21 cellular contexts compared by ENCODE assay signal in the genomic region with DNA sequence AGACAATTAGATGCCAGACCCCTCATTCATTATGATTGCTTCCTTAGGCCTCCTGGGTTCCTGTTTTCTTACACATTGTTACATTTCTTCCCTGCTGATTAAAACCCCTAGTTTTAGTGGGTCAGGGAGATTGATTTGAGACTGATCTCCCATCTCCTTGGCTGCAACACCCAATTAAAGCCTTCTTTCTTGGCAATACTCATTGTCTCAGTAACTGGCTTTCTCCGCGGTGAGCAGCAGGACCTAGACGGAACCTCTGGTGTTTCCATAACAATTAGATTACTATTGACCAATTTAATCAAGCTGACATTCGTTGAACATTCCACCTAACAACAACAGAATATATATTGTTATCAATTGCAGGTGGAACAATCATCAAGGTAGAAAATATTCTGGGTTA.
DNase-seq lines count a peak whose midpoint lies in the region; ATAC-seq and TF ChIP-seq lines count a peak whose summit lies in the region.
"Had no signal": no experiment of that assay in that cellular context is flagged by ENCODE, and none has a peak within 500 bp of the region (broad histone marks: within the 10 kb centered on the region; RNA-seq: fewer than 3 reads in every experiment).

No MANE protein-coding gene starts in this region.

- no peaks in the 10 kb centered on the region for H4K20me1 ChIP-seq in neural progenitor cell (ENCODE audit: low read depth)

- H3K9ac ChIP-seq in endodermal cell (ENCODE audit: extremely low read depth, low read length, poor library complexity, severe bottlenecking) (no peak overlapping the region), neural progenitor cell (no peak overlapping the region)
- H3K9ac ChIP-seq: GM23248 had no signal

- H3K27ac ChIP-seq in endodermal cell (ENCODE audit: low read depth, low read length) (no peak overlapping the region), neural progenitor cell (no peak overlapping the region)
- H3K27ac ChIP-seq: GM23248 had no signal

- H3K4me3 ChIP-seq in endodermal cell (ENCODE audit: low read length) (no peak overlapping the region), neural progenitor cell (no peak overlapping the region)
- H3K4me3 ChIP-seq: GM12878, GM23248 had no signal

- H3K79me2 ChIP-seq in neural progenitor cell (ENCODE audit: low read depth): no peaks in the 10 kb centered on the region

- CTCF ChIA-PET in activated CD8-positive, alpha-beta T cell treated with anti-CD3 and anti-CD28 coated beads for 36 hours (lab: Charles Lee): no interaction called here

- intact Hi-C loops in activated CD8-positive, alpha-beta T cell treated with anti-CD3 and anti-CD28 coated beads for 36 hours (cut with micrococcal nuclease): no loop called here

- no peak for ATAC-seq in GM21717 (IDR thresholded peaks at IDR 0.05; ENCODE audit: unreplicated experiment)
- ATAC-seq in activated CD8-positive, alpha-beta T cell treated with anti-CD3 and anti-CD28 coated beads for 36 hours: no peak
- ATAC-seq: GM12878 had no signal

- no peaks in the 10 kb centered on the region for H3K4me1 ChIP-seq in endodermal cell (ENCODE audit: control insufficient read depth, insufficient read depth, low read length)
- H3K4me1 ChIP-seq in neural progenitor cell: peaks cover 19% of the 10 kb centered on the region
- H3K4me1 ChIP-seq: BE2C had no signal

- H3K27me3 ChIP-seq in endodermal cell (ENCODE audit: control insufficient read depth, insufficient read depth, low read length, poor library complexity, severe bottlenecking): no peaks in the 10 kb centered on the region
- H3K27me3 ChIP-seq in neural progenitor cell: no peaks in the 10 kb centered on the region
- H3K27me3 ChIP-seq: BE2C had no signal

- DNase-seq in NCI-H69 (lab: John Stamatoyannopoulos, UW) (peak; percentile 9), endodermal cell (no peak), neural progenitor cell (ENCODE audit: low spot score) (peak; percentile 82), T-helper 1 cell (no peak), NCI-H2029 treated with DMSO at 0.1 percent for 48 hours (lab: John Stamatoyannopoulos, UW) (no peak)
- DNase-seq in activated CD8-positive, alpha-beta T cell treated with anti-CD3 and anti-CD28 coated beads for 36 hours: no peak
- DNase-seq: ACHN; BE2C; C1 segment of cervical spinal cord; CD4-positive, CD25-positive, alpha-beta regulatory T cell; CD8-positive, alpha-beta memory T cell; COR-L47; DMS 273 treated with DMSO at 0.1 percent for 48 hours; DMS53; DND-41; EL; GM23248; H7; IMR-90 had no signal

- H3K36me3 Mint-ChIP-seq in endodermal cell (ENCODE audit: low read depth): peaks cover 7% of the 10 kb centered on the region
- no peaks in the 10 kb centered on the region for H3K36me3 Mint-ChIP-seq in neural progenitor cell
- no peaks in the 10 kb centered on the region for H3K36me3 Mint-ChIP-seq in activated CD8-positive, alpha-beta T cell treated with anti-CD3 and anti-CD28 coated beads for 36 hours (ENCODE audit: low read depth)
- H3K36me3 Mint-ChIP-seq: CD4-positive, CD25-positive, alpha-beta regulatory T cell; CD8-positive, alpha-beta memory T cell had no signal

- peaks cover 6% of the 10 kb centered on the region for H3F3A ChIP-seq in neural progenitor cell (ENCODE audit: low read depth)

- H3K9me3 ChIP-seq in endodermal cell (ENCODE audit: control insufficient read depth, low read length) (peaks cover 23% of the 10 kb centered on the region), neural progenitor cell (ENCODE audit: low read depth) (no peaks in the 10 kb centered on the region)
- H3K9me3 ChIP-seq: BE2C had no signal

- TF ChIP-seq CTCF in endodermal cell (conservative IDR thresholded peaks at IDR 0.05): no peak
- no peak for TF ChIP-seq CTCF in neural progenitor cell (IDR thresholded peaks at IDR 0.05)
- no peak for TF ChIP-seq CTCF in activated CD8-positive, alpha-beta T cell treated with anti-CD3 and anti-CD28 coated beads for 36 hours (IDR thresholded peaks at IDR 0.05)

- H3K4me1 Mint-ChIP-seq in endodermal cell (peaks cover 5% of the 10 kb centered on the region), neural progenitor cell (peaks cover 5% of the 10 kb centered on the region)
- no peaks in the 10 kb centered on the region for H3K4me1 Mint-ChIP-seq in activated CD8-positive, alpha-beta T cell treated with anti-CD3 and anti-CD28 coated beads for 36 hours (ENCODE audit: low read depth)
- H3K4me1 Mint-ChIP-seq: CD4-positive, CD25-positive, alpha-beta regulatory T cell; CD8-positive, alpha-beta memory T cell had no signal

- H3K27ac Mint-ChIP-seq in endodermal cell: peak overlapping the region; percentile 81
- H3K27ac Mint-ChIP-seq in neural progenitor cell: peak overlapping the region; percentile 64
- no peak overlapping the region for H3K27ac Mint-ChIP-seq in activated CD8-positive, alpha-beta T cell treated with anti-CD3 and anti-CD28 coated beads for 36 hours
- H3K27ac Mint-ChIP-seq: CD4-positive, CD25-positive, alpha-beta regulatory T cell; CD8-positive, alpha-beta memory T cell had no signal

- POLR2A ChIA-PET in activated CD8-positive, alpha-beta T cell treated with anti-CD3 and anti-CD28 coated beads for 36 hours (lab: Charles Lee): no interaction called here

- no peak overlapping the region for H3K4me3 Mint-ChIP-seq in endodermal cell
- H3K4me3 Mint-ChIP-seq in neural progenitor cell: no peak overlapping the region
- H3K4me3 Mint-ChIP-seq in activated CD8-positive, alpha-beta T cell treated with anti-CD3 and anti-CD28 coated beads for 36 hours: no peak overlapping the region
- H3K4me3 Mint-ChIP-seq: CD4-positive, CD25-positive, alpha-beta regulatory T cell; CD8-positive, alpha-beta memory T cell had no signal

- no peak overlapping the region for H2AFZ ChIP-seq in neural progenitor cell (replicated peaks)
- H2AFZ ChIP-seq: GM23248 had no signal

- H3K36me3 ChIP-seq in endodermal cell (ENCODE audit: control insufficient read depth, insufficient read depth, low read length) (no peaks in the 10 kb centered on the region), neural progenitor cell (no peaks in the 10 kb centered on the region)
- H3K36me3 ChIP-seq: BE2C had no signal

- H3K9me3 Mint-ChIP-seq in endodermal cell (peaks cover 26% of the 10 kb centered on the region), neural progenitor cell (peaks cover 13% of the 10 kb centered on the region)
- H3K9me3 Mint-ChIP-seq in activated CD8-positive, alpha-beta T cell treated with anti-CD3 and anti-CD28 coated beads for 36 hours: peaks cover 4% of the 10 kb centered on the region

- no peaks in the 10 kb centered on the region for H3K27me3 Mint-ChIP-seq in endodermal cell (ENCODE audit: insufficient read depth)
- no peaks in the 10 kb centered on the region for H3K27me3 Mint-ChIP-seq in neural progenitor cell (ENCODE audit: insufficient read depth, low read depth)
- no peaks in the 10 kb centered on the region for H3K27me3 Mint-ChIP-seq in activated CD8-positive, alpha-beta T cell treated with anti-CD3 and anti-CD28 coated beads for 36 hours
- H3K27me3 Mint-ChIP-seq: CD4-positive, CD25-positive, alpha-beta regulatory T cell; CD8-positive, alpha-beta memory T cell had no signal

- WGBS in endodermal cell (ENCODE audit: insufficient coverage in 1 of 2, insufficient read length in 1 of 2), 2 experiments: 51% methylated on average over 3 of the region's 4 CpGs; no CpG with 5 or more reads in 1 of the 2 experiments

- peak overlapping the region; percentile 57 for H3K4me2 ChIP-seq in neural progenitor cell

Comparison
In these comparisons a context has a peak if more than half of its experiments do, and no peak if none do; other contexts are left out.
1. DNase-seq: peak in NCI-H69 (single experiment) and neural progenitor cell (single experiment); none in endodermal cell (single experiment), T-helper 1 cell (0 of 5), activated CD8-positive, alpha-beta T cell treated with anti-CD3 and anti-CD28 coated beads for 36 hours (single experiment) and NCI-H2029 treated with DMSO at 0.1 percent for 48 hours (single experiment).